Comparison of ENCODE assay signal across 8 cellular contexts in the genomic region with DNA sequence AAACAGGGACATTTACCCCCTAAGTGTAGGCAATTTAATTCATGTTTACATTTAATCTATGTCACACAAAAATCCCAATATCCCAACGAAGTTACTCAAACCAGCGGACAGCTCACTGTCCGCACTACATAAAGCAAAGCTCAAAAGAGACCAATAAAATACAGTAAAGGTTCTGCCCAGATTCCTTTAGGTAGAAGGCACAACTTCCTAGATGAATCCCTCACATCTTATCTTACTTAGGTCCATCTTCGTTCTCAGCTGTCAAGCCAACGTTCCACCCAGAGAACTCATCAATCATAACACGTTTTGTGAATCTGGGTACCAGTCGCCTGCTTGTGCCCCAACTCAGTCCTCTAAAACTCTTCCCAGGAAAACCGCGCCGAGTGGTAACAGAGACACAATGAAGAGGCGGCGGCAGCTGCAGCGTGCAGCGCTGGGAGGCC. TPM values are rescaled to one million over a fixed set of nuclear protein-coding genes. Genes with fewer than 3 reads are reported as not detected.
A peak's percentile ranks its signal among the peaks of the same experiment; 100 is the strongest.
DNase-seq lines count a peak whose midpoint lies in the region; ATAC-seq, FAIRE-seq and TF ChIP-seq lines count a peak whose summit lies in the region.

No MANE protein-coding gene starts in this region.

- H3K4me1 ChIP-seq in left ventricle myocardium inferior: peaks cover 68% of the 10 kb centered on the region
- H3K4me1 ChIP-seq in GM12878 (ENCODE audit: control insufficient read depth, insufficient read depth, low read length): peaks cover 3% of the 10 kb centered on the region; the same call in 1 of the 2 replicates
- peaks cover 0 to 6% of the 10 kb centered on the region in 2 donors for H3K4me1 ChIP-seq in aorta (ENCODE audit: control insufficient read depth in 1 of 2, insufficient read depth in 2 of 2, low read length in 2 of 2)

- peaks cover 26% of the 10 kb centered on the region for H3K4me1 Mint-ChIP-seq in memory B cell

- no peak for TF ChIP-seq POLR2A in GM12878 (IDR thresholded peaks at IDR 0.05; ENCODE audit: low read depth, low read length)

- TF ChIP-seq CTCF in left ventricle myocardium inferior (IDR thresholded peaks at IDR 0.05; ENCODE audit: borderline replicate concordance): no peak
- no peak for TF ChIP-seq CTCF in GM12878 (IDR thresholded peaks at IDR 0.05 in 2 of 3, conservative IDR thresholded peaks at IDR 0.05 in 1 of 3; ENCODE audit: control insufficient read depth in 2 of 3, extremely low read depth in 1 of 3, insufficient read depth in 1 of 3, low read depth in 3 of 3, low read length in 3 of 3)
- TF ChIP-seq CTCF in D721Med (IDR thresholded peaks at IDR 0.05; ENCODE audit: insufficient read depth, missing control alignments): no peak

- H3K79me2 ChIP-seq in GM12878 (ENCODE audit: control insufficient read depth, insufficient read depth, low read length): peaks cover 77% of the 10 kb centered on the region

- H3K27me3 ChIP-seq in left ventricle myocardium inferior (ENCODE audit: low read depth): no peaks in the 10 kb centered on the region
- H3K27me3 ChIP-seq in GM12878 (replicated peaks in 1 of 2; ENCODE audit: control insufficient read depth in 2 of 2, insufficient read depth in 2 of 2, low read length in 1 of 2): no peaks in the 10 kb centered on the region
- no peaks in the 10 kb centered on the region for H3K27me3 ChIP-seq in aorta (ENCODE audit: control insufficient read depth in 1 of 2, insufficient read depth in 2 of 2, low read length in 1 of 2)

- peak overlapping the region; percentile 96 for H3K27ac Mint-ChIP-seq in memory B cell

- no peak for FAIRE-seq in GM12878 (lab: Jason Lieb, UNC)
- FAIRE-seq in D721Med (lab: Jason Lieb, UNC): no peak

- under 1% methylated on average over 14 of the region's 14 CpGs for WGBS in GM12878 (ENCODE audit: insufficient coverage, insufficient replicate concordance, low lambda C conversion rate, missing lambda C conversion rate)
- WGBS in aorta, 2 donors: 1% methylated on average over 13 to 14 of the region's 14 CpGs

- in situ Hi-C loops in GM12878 (cut with MboI): loop anchor here (10.0 kb wide), 1 partner anchor 54 kb away; a partner anchor contains a TSS

- H3K9me3 Mint-ChIP-seq in memory B cell: no peaks in the 10 kb centered on the region

- H3K36me3 Mint-ChIP-seq in memory B cell: peaks cover 21% of the 10 kb centered on the region

- no peak for ATAC-seq in Right ventricle myocardium inferior
- ATAC-seq in GM12878: no peak
- no peak for ATAC-seq in memory B cell (ENCODE audit: low read depth)
- no peak for ATAC-seq in aorta (ENCODE audit: low FRiP score)
- no peak for ATAC-seq in GM18858 (IDR thresholded peaks at IDR 0.05; ENCODE audit: unreplicated experiment)

- BruUV-seq in GM12878 (replicated peaks; lab: Mats Ljungman, UMichigan): no TSS peak

- TF ChIP-seq RAD21 in GM12878 (IDR thresholded peaks at IDR 0.05; ENCODE audit: insufficient read depth, low read depth, low read length): no peak

- H3K9ac ChIP-seq in GM12878 (ENCODE audit: control insufficient read depth, insufficient read depth, low read length): peak overlapping the region; percentile 99

- SMC1A ChIA-PET in GM12878 (lab: Charles Lee; ENCODE audit: uncharacterized antibody, unreplicated experiment): interaction anchor here (0.8 to 3.1 kb wide), 7 partner anchors 10 to 68 kb away, joined by 3 to 12 read pairs (median 5); no protein-coding TSS in a partner anchor

- H3K36me3 ChIP-seq in left ventricle myocardium inferior (peaks cover 46% of the 10 kb centered on the region), GM12878 (ENCODE audit: control insufficient read depth in 2 of 2, insufficient read depth in 2 of 2, low read length in 1 of 2) (peaks cover 2 to 20% of the 10 kb centered on the region in 2 experiments), aorta (ENCODE audit: control insufficient read depth in 1 of 2, insufficient read depth in 2 of 2, low read length in 1 of 2) (peaks cover 2 to 3% of the 10 kb centered on the region in 2 donors)

- CTCF ChIA-PET in GM12878 (lab: Yijun Ruan, JAX): interaction anchor here (0.6 to 2.6 kb wide), 12 partner anchors 10 to 437 kb away, joined by 3 to 19 read pairs (median 4); a partner anchor contains a TSS

- H3K9me3 ChIP-seq in left ventricle myocardium inferior (replicated peaks) (no peaks in the 10 kb centered on the region), GM12878 (replicated peaks; ENCODE audit: control insufficient read depth, insufficient read depth, low read length) (no peaks in the 10 kb centered on the region), aorta (ENCODE audit: control insufficient read depth, low read length) (no peaks in the 10 kb centered on the region)

- H3K4me3 Mint-ChIP-seq in memory B cell: peak overlapping the region; percentile 98

- no peak for DNase-seq in left ventricle myocardium inferior
- DNase-seq in Right ventricle myocardium inferior (ENCODE audit: missing footprints): no peak
- DNase-seq in GM12878 (ENCODE audit: low read depth, low spot score): no peak
- DNase-seq in memory B cell (ENCODE audit: low spot score in 2 of 2): no peak
- no peak for DNase-seq in aorta
- DNase-seq in D721Med (ENCODE audit: insufficient read length, low spot score): no peak
- no peak for DNase-seq in caudate nucleus (lab: John Stamatoyannopoulos, UW)

- TF ChIP-seq EP300 in GM12878 (IDR thresholded peaks at IDR 0.05; ENCODE audit: borderline replicate concordance in 1 of 2, control insufficient read depth in 1 of 2, low read depth in 2 of 2, low read length in 2 of 2): no peak

- H4K20me1 ChIP-seq in GM12878 (ENCODE audit: control insufficient read depth, insufficient read depth): peaks cover 16% of the 10 kb centered on the region

- H2AFZ ChIP-seq in GM12878 (ENCODE audit: control insufficient read depth, low read depth, low read length): no peak overlapping the region

- H3K4me3 ChIP-seq in left ventricle myocardium inferior (peak overlapping the region; percentile 94), GM12878 (peak overlapping the region; percentile 97), aorta (ENCODE audit: low read length in 2 of 2) (peak overlapping the region; percentile 63 to 91)

- H3K27ac ChIP-seq in left ventricle myocardium inferior (replicated peaks) (peak overlapping the region; percentile 98), GM12878 (ENCODE audit: control insufficient read depth, insufficient read depth) (peak overlapping the region; percentile 98), aorta (ENCODE audit: low read depth in 1 of 2, low read length in 2 of 2) (no peak overlapping the region), caudate nucleus (ENCODE audit: low read depth, low read length) (no peak overlapping the region)

- intact Hi-C loops in left ventricle myocardium inferior (cut with micrococcal nuclease): loop anchor here (5.0 kb wide), 1 partner anchor 56 kb away; a partner anchor contains a TSS
- intact Hi-C loops in Right ventricle myocardium inferior (cut with DNase I): loop anchor here (5.0 kb wide), 1 partner anchor 584 kb away; a partner anchor contains a TSS
- intact Hi-C loops in GM12878 (cut with micrococcal nuclease; ENCODE audit: unreplicated experiment): loop anchor here (2.0 to 10.0 kb wide), 2 partner anchors 144 to 606 kb away; a partner anchor contains a TSS
- intact Hi-C loops in aorta (cut with DNase I): no loop called here

- H3K27me3 Mint-ChIP-seq in memory B cell: no peaks in the 10 kb centered on the region

- H3K4me2 ChIP-seq in GM12878 (ENCODE audit: control insufficient read depth, insufficient read depth): peak overlapping the region; percentile 61

- POLR2A ChIA-PET in GM12878 (lab: Charles Lee): interaction anchor here (0.6 to 2.3 kb wide), 10 partner anchors 9 to 66 kb away, joined by 3 to 18 read pairs (median 4); a partner anchor contains a TSS

- RAD21 ChIA-PET in GM12878 (lab: Charles Lee; ENCODE audit: unreplicated experiment): interaction anchor here (0.8 to 2.4 kb wide), 4 partner anchors 12 to 68 kb away, joined by 3 to 10 read pairs (median 5); no protein-coding TSS in a partner anchor

RNA-seq across cellular contexts. Expression of a gene that starts 1.7 kb away (rescaled TPM):
- total RNA-seq in left ventricle myocardium inferior: 93.5 TPM
- total RNA-seq in Right ventricle myocardium inferior: 103 TPM
- 349 and 350 TPM in 2 replicates for total RNA-seq in GM12878 (2013; cell fraction: nucleolus; rRNA removed)
- 227 and 277 TPM in 2 replicates for total RNA-seq in GM12878 (2014; rRNA removed)
- total RNA-seq in GM12878 (2014; rRNA removed; fragmentation: Illumina TruSeq; extraction: Trizol): 418 and 442 TPM in 2 replicates
- total RNA-seq in GM12878 (2021): 314 and 323 TPM in 2 replicates
- 154 TPM for polyA plus RNA-seq in GM12878 (2011; ENCODE audit: low read depth)
- polyA plus RNA-seq in GM12878 (2011; rRNA removed): 385 and 621 TPM in 2 replicates
- polyA plus RNA-seq in GM12878 (2011; cell fraction: cytosol; rRNA removed): 121 and 127 TPM in 2 replicates
- 643 and 755 TPM in 2 replicates for polyA plus RNA-seq in GM12878 (2011; cell fraction: nucleus; rRNA removed)
- 233 and 319 TPM in 2 replicates for polyA plus RNA-seq in GM12878 (2012)
- polyA plus RNA-seq in GM12878 (2014; fragmentation: Illumina TruSeq; extraction: Trizol): 437 and 523 TPM in 2 replicates
- 100 to 1,000 TPM; 281 to 367 TPM for polyA plus RNA-seq in GM12878 (2014; fragmentation: Nextera tagmentation; extraction: Ambion mirVana)
- polyA plus RNA-seq in GM12878 (2014; rRNA removed): 429 and 510 TPM in 2 replicates
- polyA plus RNA-seq in GM12878 (2016; fragmentation: Nextera tagmentation; extraction: Ambion mirVana): 100 to 1,000 TPM; 217 to 233 TPM
- 38.4 and 61.2 TPM in 2 replicates for polyA minus RNA-seq in GM12878 (2011; rRNA and poly(A)+ RNA removed)
- polyA minus RNA-seq in GM12878 (2011; cell fraction: cytosol; rRNA and poly(A)+ RNA removed): 53.7 and 54.1 TPM in 2 replicates
- polyA minus RNA-seq in GM12878 (2011; cell fraction: nucleus; rRNA and poly(A)+ RNA removed): 78.7 and 116 TPM in 2 replicates
- total RNA-seq in aorta: 100 to 1,000 TPM; 214 to 224 TPM
- polyA plus RNA-seq in aorta: 100 to 1,000 TPM; 239 to 303 TPM

RNA-seq across cellular contexts. Expression of a gene that starts 1.8 kb away (rescaled TPM):
- total RNA-seq in left ventricle myocardium inferior (16.2 TPM), Right ventricle myocardium inferior (14.6 TPM), GM12878 (2014; rRNA removed) (47.4 and 52.2 TPM in 2 replicates), GM12878 (2014; rRNA removed; fragmentation: Illumina TruSeq; extraction: Trizol) (51.1 and 54.5 TPM in 2 replicates), GM12878 (2021) (45.1 and 46.1 TPM in 2 replicates), aorta (10 to 100 TPM; 17.1 to 17.3 TPM)
- 18.0 and 18.3 TPM in 2 replicates for total RNA-seq in GM12878 (2013; cell fraction: nucleolus; rRNA removed)
- polyA plus RNA-seq in GM12878 (2011; ENCODE audit: low read depth): 21.6 TPM
- polyA plus RNA-seq in GM12878 (2011; rRNA removed) (24.4 and 32.2 TPM in 2 replicates), GM12878 (2014; fragmentation: Illumina TruSeq; extraction: Trizol) (61.2 and 78.4 TPM in 2 replicates), GM12878 (2014; fragmentation: Nextera tagmentation; extraction: Ambion mirVana) (10 to 100 TPM; 37.4 to 43.1 TPM), GM12878 (2014; rRNA removed) (41.3 and 44.1 TPM in 2 replicates), GM12878 (2016; fragmentation: Nextera tagmentation; extraction: Ambion mirVana) (10 to 100 TPM; 81.1 to 83.6 TPM), aorta (10 to 100 TPM; 18.0 to 24.4 TPM)
- polyA plus RNA-seq in GM12878 (2011; cell fraction: cytosol; rRNA removed): 16.9 and 17.4 TPM in 2 replicates
- polyA plus RNA-seq in GM12878 (2011; cell fraction: nucleus; rRNA removed): 8.8 and 11.6 TPM in 2 replicates
- polyA plus RNA-seq in GM12878 (2012): 31.2 and 33.6 TPM in 2 replicates
- 12.2 and 18.4 TPM in 2 replicates for polyA minus RNA-seq in GM12878 (2011; rRNA and poly(A)+ RNA removed)
- polyA minus RNA-seq in GM12878 (2011; cell fraction: cytosol; rRNA and poly(A)+ RNA removed): 5.7 and 8.4 TPM in 2 replicates
- 4.4 and 8.4 TPM in 2 replicates for polyA minus RNA-seq in GM12878 (2011; cell fraction: nucleus; rRNA and poly(A)+ RNA removed)

RNA-seq across cellular contexts. Expression of a gene that starts 54.8 kb away (rescaled TPM):
- 93.0 TPM for total RNA-seq in left ventricle myocardium inferior
- total RNA-seq in Right ventricle myocardium inferior: 111 TPM
- 220 and 228 TPM in 2 replicates for total RNA-seq in GM12878 (2013; cell fraction: nucleolus; rRNA removed)
- 76.6 and 85.1 TPM in 2 replicates for total RNA-seq in GM12878 (2014; rRNA removed)
- 94.6 and 107 TPM in 2 replicates for total RNA-seq in GM12878 (2014; rRNA removed; fragmentation: Illumina TruSeq; extraction: Trizol)
- 310 and 343 TPM in 2 replicates for total RNA-seq in GM12878 (2021)
- polyA plus RNA-seq in GM12878 (2011; ENCODE audit: low read depth): 157 TPM
- polyA plus RNA-seq in GM12878 (2011; rRNA removed): 147 and 165 TPM in 2 replicates
- 57.8 and 65.7 TPM in 2 replicates for polyA plus RNA-seq in GM12878 (2011; cell fraction: cytosol; rRNA removed)
- polyA plus RNA-seq in GM12878 (2011; cell fraction: nucleus; rRNA removed): 206 and 249 TPM in 2 replicates
- polyA plus RNA-seq in GM12878 (2012): 297 and 336 TPM in 2 replicates
- polyA plus RNA-seq in GM12878 (2014; fragmentation: Illumina TruSeq; extraction: Trizol): 882 and 1,219 TPM in 2 replicates
- polyA plus RNA-seq in GM12878 (2014; fragmentation: Nextera tagmentation; extraction: Ambion mirVana): 100 to 1,000 TPM; 183 to 313 TPM
- 218 and 247 TPM in 2 replicates for polyA plus RNA-seq in GM12878 (2014; rRNA removed)
- polyA plus RNA-seq in GM12878 (2016; fragmentation: Nextera tagmentation; extraction: Ambion mirVana): 100 to 1,000 TPM; 390 to 455 TPM
- polyA minus RNA-seq in GM12878 (2011; rRNA and poly(A)+ RNA removed): 35.1 and 39.9 TPM in 2 replicates
- polyA minus RNA-seq in GM12878 (2011; cell fraction: cytosol; rRNA and poly(A)+ RNA removed): 41.8 and 46.3 TPM in 2 replicates
- polyA minus RNA-seq in GM12878 (2011; cell fraction: nucleus; rRNA and poly(A)+ RNA removed): 48.7 and 119 TPM in 2 replicates
- total RNA-seq in aorta: 100 to 1,000 TPM; 120 to 146 TPM
- 100 to 1,000 TPM; 113 to 118 TPM for polyA plus RNA-seq in aorta

Comparison
In these comparisons a context has a peak if more than half of its experiments do, and no peak if none do; other contexts are left out.
1. H3K27ac ChIP-seq: peak in left ventricle myocardium inferior (single experiment) and GM12878 (single experiment); none in aorta (0 of 2) and caudate nucleus (single experiment).
2. intact Hi-C loops: an anchor here in left ventricle myocardium inferior (5.0 kb wide), Right ventricle myocardium inferior (5.0 kb wide) and GM12878 (2.0 to 10.0 kb wide); none called in aorta.
3. Peak in every context shown above with its lines, with median percentiles within 50 percentile points of each other: H3K4me3 ChIP-seq.